In genomic region chr3:61634678-61635077, GRCh38 we compare ENCODE assay signal across 30 cellular contexts.
A peak's percentile ranks its signal among the peaks of the same experiment; 100 is the strongest.
DNase-seq lines count a peak whose midpoint lies in the region; ATAC-seq, FAIRE-seq and TF ChIP-seq lines count a peak whose summit lies in the region.
"Had no signal": no experiment of that assay in that cellular context is flagged by ENCODE, and none has a peak within 500 bp of the region (broad histone marks: within the 10 kb centered on the region; RNA-seq: fewer than 3 reads in every experiment).

No MANE protein-coding gene starts in this region.

- no peak overlapping the region for H3K4me3 Mint-ChIP-seq in T-cell
- H3K4me3 Mint-ChIP-seq: activated B cell treated with CpG ODN at 0.5 μM for 24 hours; activated CD4-positive, alpha-beta memory T cell treated with anti-CD3 and anti-CD28 coated beads for 36 hours; effector memory CD8-positive, alpha-beta T cell; mesothelial cell of epicardium; natural killer cell; stimulated activated effector memory CD8-positive, alpha-beta T cell treated with anti-CD3 and anti-CD28 coated beads, Interleukin-12 subunit alpha, Interleukin-12 subunit beta, amount 100 ng/mL, for 72 hours had no signal

- no peak overlapping the region for H3K27ac Mint-ChIP-seq in activated naive CD4-positive, alpha-beta T cell treated with anti-CD3 and anti-CD28 coated beads, Interleukin-2, amount 50 U/mL, for 72 hours
- H3K27ac Mint-ChIP-seq in T-cell = no peak overlapping the region
- H3K27ac Mint-ChIP-seq: activated B cell treated with CpG ODN at 0.5 μM for 24 hours; activated CD4-positive, alpha-beta memory T cell treated with anti-CD3 and anti-CD28 coated beads for 36 hours; effector memory CD8-positive, alpha-beta T cell; mesothelial cell of epicardium; natural killer cell; stimulated activated effector memory CD8-positive, alpha-beta T cell treated with anti-CD3 and anti-CD28 coated beads, Interleukin-12 subunit alpha, Interleukin-12 subunit beta, amount 100 ng/mL, for 72 hours had no signal

- peaks cover 0 to 4% of the 10 kb centered on the region in 2 donors for H3K9me3 Mint-ChIP-seq in activated naive CD4-positive, alpha-beta T cell treated with anti-CD3 and anti-CD28 coated beads, Interleukin-2, amount 50 U/mL, for 72 hours
- H3K9me3 Mint-ChIP-seq in T-cell = peaks cover 0 to 4% (median 4%) of the 10 kb centered on the region in 3 donors
- H3K9me3 Mint-ChIP-seq: activated B cell treated with CpG ODN at 0.5 μM for 24 hours; activated CD4-positive, alpha-beta memory T cell treated with anti-CD3 and anti-CD28 coated beads for 36 hours; natural killer cell had no signal

- H3K27ac ChIP-seq in left ventricle myocardium inferior (replicated peaks) = peak overlapping the region; percentile 4
- no peak overlapping the region for H3K27ac ChIP-seq in small intestine (ENCODE audit: low read depth in 1 of 2, low read length in 1 of 2)
- H3K27ac ChIP-seq: BLaER1, breast epithelium, colonic mucosa, esophagus squamous epithelium, suprapubic skin, uterus had no signal

- CTCF ChIA-PET in T-cell (lab: Charles Lee) = no interaction called here

- H3K36me3 Mint-ChIP-seq in activated naive CD4-positive, alpha-beta T cell treated with anti-CD3 and anti-CD28 coated beads, Interleukin-2, amount 50 U/mL, for 72 hours = no peaks in the 10 kb centered on the region
- no peaks in the 10 kb centered on the region for H3K36me3 Mint-ChIP-seq in T-cell
- H3K36me3 Mint-ChIP-seq: activated CD4-positive, alpha-beta memory T cell treated with anti-CD3 and anti-CD28 coated beads for 36 hours; natural killer cell; stimulated activated effector memory CD8-positive, alpha-beta T cell treated with anti-CD3 and anti-CD28 coated beads, Interleukin-12 subunit alpha, Interleukin-12 subunit beta, amount 100 ng/mL, for 72 hours had no signal

- POLR2A ChIA-PET in T-cell (lab: Charles Lee) = no interaction called here

- no peak for FAIRE-seq in small intestine (lab: Jason Lieb, UNC)
- FAIRE-seq: D721Med, GM18507 had no signal

- no peak overlapping the region for H3K4me3 ChIP-seq in left ventricle myocardium inferior
- H3K4me3 ChIP-seq in small intestine (ENCODE audit: low read depth in 1 of 2, low read length in 2 of 2) = no peak overlapping the region
- H3K4me3 ChIP-seq: BLaER1, breast epithelium, colonic mucosa, esophagus squamous epithelium, HAP-1, suprapubic skin, uterus had no signal

- DNase-seq in left ventricle myocardium inferior (no peak), left ventricle myocardium superior (no peak), left lobe of liver (ENCODE audit: low spot score) (no peak), small intestine (peak; percentile 15), COLO829 (ENCODE audit: low spot score) (no peak), T-cell (no peak)
- no peak for DNase-seq in activated naive CD4-positive, alpha-beta T cell treated with anti-CD3 and anti-CD28 coated beads, Interleukin-2, amount 50 U/mL, for 72 hours (ENCODE audit: low spot score in 2 of 2)
- DNase-seq: activated B cell treated with CpG ODN at 0.5 μM for 24 hours; activated CD4-positive, alpha-beta memory T cell treated with anti-CD3 and anti-CD28 coated beads for 36 hours; colonic mucosa; effector memory CD8-positive, alpha-beta T cell; esophagus squamous epithelium; kidney glomerular epithelial cell; natural killer cell; NCI-H1105; NCI-H2081; NCI-H345; PC-3; stimulated activated CD4-positive, alpha-beta T cell treated with anti-CD3 and anti-CD28 coated beads, Interleukin-1b, Interleukin-23, amount 100 ng/mL, for 48 hours; T1000; uterus had no signal

- intact Hi-C loops in left ventricle myocardium inferior (cut with micrococcal nuclease) = no loop called here
- intact Hi-C loops in left ventricle myocardium superior (cut with micrococcal nuclease) = no loop called here

- 23 to 43% (median 26%) methylated on average over 3 of the region's 3 CpGs for WGBS in small intestine, 3 donors

- H3K27me3 Mint-ChIP-seq in T-cell = peaks cover 0 to 4% of the 10 kb centered on the region in 2 donors
- H3K27me3 Mint-ChIP-seq: activated B cell treated with CpG ODN at 0.5 μM for 24 hours; activated CD4-positive, alpha-beta memory T cell treated with anti-CD3 and anti-CD28 coated beads for 36 hours; effector memory CD8-positive, alpha-beta T cell had no signal

- TF ChIP-seq CTCF in left ventricle myocardium inferior (IDR thresholded peaks at IDR 0.05; ENCODE audit: borderline replicate concordance) = no peak

- H3K27me3 ChIP-seq in left ventricle myocardium inferior (ENCODE audit: low read depth) = no peaks in the 10 kb centered on the region
- H3K27me3 ChIP-seq in small intestine (ENCODE audit: control insufficient read depth in 2 of 2, insufficient read depth in 2 of 2, low read length in 2 of 2) = no peaks in the 10 kb centered on the region
- H3K27me3 ChIP-seq: BLaER1, breast epithelium, colonic mucosa, esophagus squamous epithelium, suprapubic skin, uterus had no signal

- H3K4me1 Mint-ChIP-seq in T-cell = no peaks in the 10 kb centered on the region
- H3K4me1 Mint-ChIP-seq: natural killer cell; stimulated activated effector memory CD8-positive, alpha-beta T cell treated with anti-CD3 and anti-CD28 coated beads, Interleukin-12 subunit alpha, Interleukin-12 subunit beta, amount 100 ng/mL, for 72 hours had no signal

- ATAC-seq in left ventricle myocardium superior = no peak
- ATAC-seq in SK-N-SH treated with all-trans-retinoic acid at 6 μM for 48 hours = no peak
- peak; percentile 72 for ATAC-seq in left lobe of liver
- ATAC-seq in activated naive CD4-positive, alpha-beta T cell treated with anti-CD3 and anti-CD28 coated beads, Interleukin-2, amount 50 U/mL, for 72 hours = no peak
- ATAC-seq in T-cell (replicated peaks in 1 of 4) = no peak
- ATAC-seq: effector memory CD8-positive, alpha-beta T cell; natural killer cell; PC-3; stimulated activated effector memory CD8-positive, alpha-beta T cell treated with anti-CD3 and anti-CD28 coated beads, Interleukin-12 subunit alpha, Interleukin-12 subunit beta, amount 100 ng/mL, for 72 hours had no signal

- H3K4me1 ChIP-seq in left ventricle myocardium inferior = peaks cover 65% of the 10 kb centered on the region
- H3K4me1 ChIP-seq in small intestine (ENCODE audit: control insufficient read depth in 2 of 2, insufficient read depth in 1 of 2, low read depth in 1 of 2, low read length in 1 of 2) = peaks cover 0 to 1% of the 10 kb centered on the region in 2 donors
- H3K4me1 ChIP-seq: breast epithelium, uterus had no signal

- H3K36me3 ChIP-seq in left ventricle myocardium inferior (no peaks in the 10 kb centered on the region), small intestine (ENCODE audit: control insufficient read depth in 2 of 2, insufficient read depth in 2 of 2, low read length in 2 of 2) (no peaks in the 10 kb centered on the region)
- H3K36me3 ChIP-seq: BLaER1, breast epithelium, colonic mucosa, esophagus squamous epithelium, HAP-1, suprapubic skin, uterus had no signal

- H3K9me3 ChIP-seq in left ventricle myocardium inferior (replicated peaks) = peaks cover 14% of the 10 kb centered on the region
- no peaks in the 10 kb centered on the region for H3K9me3 ChIP-seq in small intestine (ENCODE audit: control insufficient read depth, low read depth)
- H3K9me3 ChIP-seq: BLaER1, breast epithelium, colonic mucosa, esophagus squamous epithelium, HAP-1, suprapubic skin, uterus had no signal

TF ChIP-seq in SK-N-SH treated with all-trans-retinoic acid at 6 μM for 48 hours, 23 proteins besides CTCF, POLR2A, EP300 and RAD21:
- TF ChIP-seq TOX (CRISPR knock-in tag; IDR thresholded peaks at IDR 0.05; ENCODE audit: borderline replicate concordance) (no peak), ISL1 (CRISPR knock-in tag; IDR thresholded peaks at IDR 0.05) (peak; percentile 35; the same call in 1 of the 2 replicates)
